11 cellular contexts compared by ENCODE assay signal in the genomic region with DNA sequence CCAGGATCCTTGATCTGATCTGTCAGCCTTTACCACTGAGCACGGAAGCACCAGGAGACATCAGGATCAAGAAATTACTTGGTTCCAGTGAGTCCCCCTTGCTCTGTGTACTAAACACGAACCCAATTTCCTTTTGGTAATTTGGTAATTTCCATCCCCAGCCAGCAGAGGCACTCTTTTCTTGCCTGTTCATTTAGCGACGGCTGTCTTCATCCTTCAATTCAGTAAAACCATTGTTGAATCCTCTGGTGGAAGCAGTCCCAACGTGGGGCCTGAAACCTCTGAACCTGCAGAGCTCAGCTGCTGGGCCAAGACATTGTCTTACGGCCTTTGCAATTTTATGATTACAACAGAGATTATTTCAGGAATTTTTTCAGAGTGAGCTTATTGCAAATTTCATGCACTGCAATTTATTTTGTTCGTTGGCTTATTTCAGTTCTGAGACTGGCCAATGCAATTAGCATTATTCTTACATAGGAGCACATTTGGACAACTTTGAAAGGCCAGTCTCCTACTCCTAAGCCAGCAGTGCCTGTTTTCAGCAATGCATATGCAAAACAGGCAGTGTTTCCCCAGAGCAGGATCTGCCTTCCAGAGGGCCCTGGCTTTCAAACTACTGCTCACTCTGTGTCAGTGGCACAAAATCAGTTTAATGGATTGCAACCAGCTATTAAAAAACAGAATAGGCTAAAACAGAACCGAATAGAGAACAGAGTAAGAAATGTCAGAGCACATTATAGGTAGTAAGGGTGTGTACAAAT.
A peak's percentile ranks its signal among the peaks of the same experiment; 100 is the strongest.
DNase-seq lines count a peak whose midpoint lies in the region; ATAC-seq, FAIRE-seq and TF ChIP-seq lines count a peak whose summit lies in the region.
"Had no signal": no experiment of that assay in that cellular context is flagged by ENCODE, and none has a peak within 500 bp of the region (broad histone marks: within the 10 kb centered on the region; RNA-seq: fewer than 3 reads in every experiment).

No MANE protein-coding gene starts in this region.

- no peak for FAIRE-seq in small intestine (lab: Jason Lieb, UNC)

- no peak overlapping the region for H3K27ac ChIP-seq in brain microvascular endothelial cell
- no peak overlapping the region for H3K27ac ChIP-seq in small intestine (ENCODE audit: low read depth in 1 of 2, low read length in 1 of 2)
- H3K27ac ChIP-seq in CD8-positive, alpha-beta memory T cell (ENCODE audit: low read depth, low read length) = no peak overlapping the region

- TF ChIP-seq CTCF in brain microvascular endothelial cell (IDR thresholded peaks at IDR 0.05; ENCODE audit: low read depth, low read length, missing control alignments) (peak; percentile 53), nephron (IDR thresholded peaks at IDR 0.05; ENCODE audit: unreplicated experiment in 3 of 3) (peak in 2 of 3 experiments; percentile 7 to 38)

- ATAC-seq in HG02870 (IDR thresholded peaks at IDR 0.05; ENCODE audit: unreplicated experiment) = no peak

- in situ Hi-C loops in brain microvascular endothelial cell (cut with HindIII; ENCODE audit: low pct_ligation_motif_present, low sequenced_read_pairs) = no loop called here

- no peak overlapping the region for H3K4me3 ChIP-seq in brain microvascular endothelial cell (ENCODE audit: low read depth, low read length)
- H3K4me3 ChIP-seq in small intestine (ENCODE audit: low read depth in 1 of 2, low read length in 2 of 2) = no peak overlapping the region
- no peak overlapping the region for H3K4me3 ChIP-seq in CD8-positive, alpha-beta memory T cell (ENCODE audit: low read length)

- H3K36me3 ChIP-seq in brain microvascular endothelial cell (replicated peaks) = no peaks in the 10 kb centered on the region
- no peaks in the 10 kb centered on the region for H3K36me3 ChIP-seq in small intestine (ENCODE audit: control insufficient read depth in 2 of 2, insufficient read depth in 2 of 2, low read length in 2 of 2)
- no peaks in the 10 kb centered on the region for H3K36me3 ChIP-seq in CD8-positive, alpha-beta memory T cell (ENCODE audit: insufficient read depth, low read length)

- no peak overlapping the region for H3K27ac Mint-ChIP-seq in nephron
- H3K27ac Mint-ChIP-seq in CD8-positive, alpha-beta memory T cell = no peak overlapping the region

- no peaks in the 10 kb centered on the region for H3K4me1 Mint-ChIP-seq in nephron
- H3K4me1 Mint-ChIP-seq in CD8-positive, alpha-beta memory T cell = no peaks in the 10 kb centered on the region

- CTCF ChIA-PET in CD8-positive, alpha-beta memory T cell (lab: Charles Lee) = no interaction called here

- H3K27me3 ChIP-seq in brain microvascular endothelial cell (replicated peaks) = no peaks in the 10 kb centered on the region
- H3K27me3 ChIP-seq in small intestine (ENCODE audit: control insufficient read depth in 2 of 2, insufficient read depth in 2 of 2, low read length in 2 of 2) = no peaks in the 10 kb centered on the region
- H3K27me3 ChIP-seq in CD8-positive, alpha-beta memory T cell (ENCODE audit: insufficient read depth, low read length, poor library complexity, severe bottlenecking) = no peaks in the 10 kb centered on the region

- no peak overlapping the region for H3K4me3 Mint-ChIP-seq in nephron
- no peak overlapping the region for H3K4me3 Mint-ChIP-seq in CD8-positive, alpha-beta memory T cell

- POLR2A ChIA-PET in CD8-positive, alpha-beta memory T cell (lab: Charles Lee) = no interaction called here

- DNase-seq in ELF-1 (ENCODE audit: low read depth, low spot score) (peak; percentile 49), MV-4-11 (lab: John Stamatoyannopoulos, UW) (peak; percentile 10), brain microvascular endothelial cell (peak; percentile 28), small intestine (no peak), NCI-H446 (lab: John Stamatoyannopoulos, UW) (no peak)
- DNase-seq in CD8-positive, alpha-beta memory T cell = no peak
- DNase-seq: activated gamma-delta T cell treated with Interleukin-2 at 50 U/mL for 16 hours, NCI-H1694, T-helper 9 cell had no signal

- WGBS in small intestine, 3 donors = 46 to 49% (median 48%) methylated on average over 8 of the region's 8 CpGs

- peaks cover 1% of the 10 kb centered on the region for H3K9me3 ChIP-seq in small intestine (ENCODE audit: control insufficient read depth, low read depth)
- no peaks in the 10 kb centered on the region for H3K9me3 ChIP-seq in CD8-positive, alpha-beta memory T cell (ENCODE audit: low read length)

- no peaks in the 10 kb centered on the region for H3K36me3 Mint-ChIP-seq in nephron (ENCODE audit: low read depth)
- H3K36me3 Mint-ChIP-seq in CD8-positive, alpha-beta memory T cell = no peaks in the 10 kb centered on the region

- H3K27me3 Mint-ChIP-seq in nephron (ENCODE audit: low read depth) = no peaks in the 10 kb centered on the region
- no peaks in the 10 kb centered on the region for H3K27me3 Mint-ChIP-seq in CD8-positive, alpha-beta memory T cell

- no peaks in the 10 kb centered on the region for H3K9me3 Mint-ChIP-seq in nephron
- peaks cover 0 to 11% (median 7%) of the 10 kb centered on the region in 5 donors for H3K9me3 Mint-ChIP-seq in CD8-positive, alpha-beta memory T cell

- no peaks in the 10 kb centered on the region for H3K4me1 ChIP-seq in small intestine (ENCODE audit: control insufficient read depth in 2 of 2, insufficient read depth in 1 of 2, low read depth in 1 of 2, low read length in 1 of 2)
- no peaks in the 10 kb centered on the region for H3K4me1 ChIP-seq in CD8-positive, alpha-beta memory T cell (ENCODE audit: insufficient read depth, low read length)

Comparison
In these comparisons a context has a peak if more than half of its experiments do, and no peak if none do; other contexts are left out.
1. DNase-seq: peak in ELF-1 (single experiment), MV-4-11 (single experiment) and brain microvascular endothelial cell (single experiment); none in small intestine (single experiment), CD8-positive, alpha-beta memory T cell (0 of 5) and NCI-H446 (0 of 2).